1 cellular context compared by ENCODE assay signal in the genomic region with DNA sequence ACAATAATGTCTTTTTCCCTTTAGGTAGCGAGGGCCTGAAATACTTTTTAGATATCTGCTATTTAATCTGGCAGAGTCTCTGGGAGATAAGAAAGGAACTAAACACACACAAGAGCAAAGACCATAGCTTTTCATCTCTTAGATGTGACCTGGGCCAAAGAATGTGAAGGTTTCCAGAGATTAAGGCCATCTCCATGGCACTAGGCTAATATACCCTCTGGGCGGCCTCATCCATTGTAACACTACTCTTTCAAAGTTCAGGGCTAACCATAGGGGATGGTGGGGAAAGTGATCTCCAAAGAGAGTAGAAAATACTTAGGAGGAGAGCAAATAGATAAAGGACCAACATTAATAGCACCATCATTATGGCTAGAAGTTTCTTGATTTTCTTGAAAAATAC.
A peak's percentile ranks its signal among the peaks of the same experiment; 100 is the strongest.
TF ChIP-seq lines count a peak whose summit lies in the region.

No MANE protein-coding gene starts in this region.

TF ChIP-seq in HepG2, 621 proteins besides CTCF, POLR2A, EP300 and RAD21 (continued from another document and continues in another):
- TF ChIP-seq FOXP4 (CRISPR knock-in tag; IDR thresholded peaks at IDR 0.05) (0 out of 2 replicates have a peak, but pooled peaks have one; percentile 17), KDM5A (IDR thresholded peaks at IDR 0.05; ENCODE audit: borderline replicate concordance, low read length) (no peak), ZNF552 (CRISPR knock-in tag; IDR thresholded peaks at IDR 0.05; ENCODE audit: borderline replicate concordance) (no peak), GLI4 (CRISPR knock-in tag; IDR thresholded peaks at IDR 0.05; ENCODE audit: borderline replicate concordance) (no peak), ZNF781 (CRISPR knock-in tag; IDR thresholded peaks at IDR 0.05; ENCODE audit: borderline replicate concordance, not compliant biosample characterization) (no peak), NR2F1 (CRISPR knock-in tag; IDR thresholded peaks at IDR 0.05) (no peak), NR3C1 (CRISPR knock-in tag; IDR thresholded peaks at IDR 0.05) (no peak), ZSCAN20 (CRISPR knock-in tag; IDR thresholded peaks at IDR 0.05; ENCODE audit: borderline replicate concordance) (no peak), HIVEP1 (CRISPR knock-in tag; IDR thresholded peaks at IDR 0.05) (no peak), TIGD3 (CRISPR knock-in tag; IDR thresholded peaks at IDR 0.05; ENCODE audit: borderline replicate concordance) (no peak), ISL2 (CRISPR knock-in tag; IDR thresholded peaks at IDR 0.05) (peak; percentile 70; the same call in 1 of the 2 replicates), SRSF4 (IDR thresholded peaks at IDR 0.05; ENCODE audit: low read depth, low read length, poor library complexity, severe bottlenecking) (no peak), ONECUT2 (CRISPR knock-in tag; IDR thresholded peaks at IDR 0.05) (no peak), ZBTB8A (CRISPR knock-in tag; IDR thresholded peaks at IDR 0.05; ENCODE audit: borderline replicate concordance, low read depth) (no peak), ZNF44 (CRISPR knock-in tag; IDR thresholded peaks at IDR 0.05) (no peak), TMF1 (CRISPR knock-in tag; IDR thresholded peaks at IDR 0.05; ENCODE audit: low read depth) (no peak), ZNF432 (CRISPR knock-in tag; IDR thresholded peaks at IDR 0.05; ENCODE audit: borderline replicate concordance) (no peak), ZNF331 (CRISPR knock-in tag; IDR thresholded peaks at IDR 0.05) (no peak), ZNF564 (CRISPR knock-in tag; IDR thresholded peaks at IDR 0.05) (no peak), ZNF83 (CRISPR knock-in tag; IDR thresholded peaks at IDR 0.05; ENCODE audit: borderline replicate concordance) (no peak), ZNF605 (CRISPR knock-in tag; IDR thresholded peaks at IDR 0.05) (no peak), PAX8 (CRISPR knock-in tag; IDR thresholded peaks at IDR 0.05; ENCODE audit: borderline replicate concordance) (no peak), STAG1 (CRISPR knock-in tag; IDR thresholded peaks at IDR 0.05) (no peak), HOXA7 (CRISPR knock-in tag; IDR thresholded peaks at IDR 0.05) (no peak), SOX13 (IDR thresholded peaks at IDR 0.05) (no peak), SOX13 (CRISPR knock-in tag; conservative IDR thresholded peaks at IDR 0.05 in 1 of 2, IDR thresholded peaks at IDR 0.05 in 1 of 2) (0 out of 4 replicates have a peak, but pooled peaks of 1 of the 2 experiments have one; percentile 10), ZNF792 (CRISPR knock-in tag; IDR thresholded peaks at IDR 0.05) (no peak), ZBTB1 (CRISPR knock-in tag; IDR thresholded peaks at IDR 0.05; ENCODE audit: borderline replicate concordance) (no peak), ATAD3A (CRISPR knock-in tag; IDR thresholded peaks at IDR 0.05) (no peak), TAF1 (CRISPR knock-in tag; IDR thresholded peaks at IDR 0.05) (no peak), FOXJ3 (CRISPR knock-in tag; IDR thresholded peaks at IDR 0.05; ENCODE audit: borderline replicate concordance) (peak; percentile 46; the same call in 1 of the 2 replicates), EHMT2 (IDR thresholded peaks at IDR 0.05; ENCODE audit: borderline replicate concordance, low read depth, low read length) (no peak), NRL (CRISPR knock-in tag; IDR thresholded peaks at IDR 0.05; ENCODE audit: borderline replicate concordance) (no peak), ZNF558 (CRISPR knock-in tag; IDR thresholded peaks at IDR 0.05; ENCODE audit: borderline replicate concordance) (no peak), MYC (CRISPR knock-in tag; IDR thresholded peaks at IDR 0.05; ENCODE audit: borderline replicate concordance) (no peak), IKZF1 (IDR thresholded peaks at IDR 0.05) (no peak), SP4 (CRISPR knock-in tag; IDR thresholded peaks at IDR 0.05) (no peak)
- TF ChIP-seq, protein P1, sequence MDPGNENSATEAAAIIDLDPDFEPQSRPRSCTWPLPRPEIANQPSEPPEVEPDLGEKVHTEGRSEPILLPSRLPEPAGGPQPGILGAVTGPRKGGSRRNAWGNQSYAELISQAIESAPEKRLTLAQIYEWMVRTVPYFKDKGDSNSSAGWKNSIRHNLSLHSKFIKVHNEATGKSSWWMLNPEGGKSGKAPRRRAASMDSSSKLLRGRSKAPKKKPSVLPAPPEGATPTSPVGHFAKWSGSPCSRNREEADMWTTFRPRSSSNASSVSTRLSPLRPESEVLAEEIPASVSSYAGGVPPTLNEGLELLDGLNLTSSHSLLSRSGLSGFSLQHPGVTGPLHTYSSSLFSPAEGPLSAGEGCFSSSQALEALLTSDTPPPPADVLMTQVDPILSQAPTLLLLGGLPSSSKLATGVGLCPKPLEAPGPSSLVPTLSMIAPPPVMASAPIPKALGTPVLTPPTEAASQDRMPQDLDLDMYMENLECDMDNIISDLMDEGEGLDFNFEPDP (CRISPR knock-in tag; conservative IDR thresholded peaks at IDR 0.05), result no peak
- TF ChIP-seq, protein P2, sequence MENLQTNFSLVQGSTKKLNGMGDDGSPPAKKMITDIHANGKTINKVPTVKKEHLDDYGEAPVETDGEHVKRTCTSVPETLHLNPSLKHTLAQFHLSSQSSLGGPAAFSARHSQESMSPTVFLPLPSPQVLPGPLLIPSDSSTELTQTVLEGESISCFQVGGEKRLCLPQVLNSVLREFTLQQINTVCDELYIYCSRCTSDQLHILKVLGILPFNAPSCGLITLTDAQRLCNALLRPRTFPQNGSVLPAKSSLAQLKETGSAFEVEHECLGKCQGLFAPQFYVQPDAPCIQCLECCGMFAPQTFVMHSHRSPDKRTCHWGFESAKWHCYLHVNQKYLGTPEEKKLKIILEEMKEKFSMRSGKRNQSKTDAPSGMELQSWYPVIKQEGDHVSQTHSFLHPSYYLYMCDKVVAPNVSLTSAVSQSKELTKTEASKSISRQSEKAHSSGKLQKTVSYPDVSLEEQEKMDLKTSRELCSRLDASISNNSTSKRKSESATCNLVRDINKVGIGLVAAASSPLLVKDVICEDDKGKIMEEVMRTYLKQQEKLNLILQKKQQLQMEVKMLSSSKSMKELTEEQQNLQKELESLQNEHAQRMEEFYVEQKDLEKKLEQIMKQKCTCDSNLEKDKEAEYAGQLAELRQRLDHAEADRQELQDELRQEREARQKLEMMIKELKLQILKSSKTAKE (CRISPR knock-in tag; IDR thresholded peaks at IDR 0.05; ENCODE audit: borderline replicate concordance), result no peak
- TF ChIP-seq, protein P3, sequence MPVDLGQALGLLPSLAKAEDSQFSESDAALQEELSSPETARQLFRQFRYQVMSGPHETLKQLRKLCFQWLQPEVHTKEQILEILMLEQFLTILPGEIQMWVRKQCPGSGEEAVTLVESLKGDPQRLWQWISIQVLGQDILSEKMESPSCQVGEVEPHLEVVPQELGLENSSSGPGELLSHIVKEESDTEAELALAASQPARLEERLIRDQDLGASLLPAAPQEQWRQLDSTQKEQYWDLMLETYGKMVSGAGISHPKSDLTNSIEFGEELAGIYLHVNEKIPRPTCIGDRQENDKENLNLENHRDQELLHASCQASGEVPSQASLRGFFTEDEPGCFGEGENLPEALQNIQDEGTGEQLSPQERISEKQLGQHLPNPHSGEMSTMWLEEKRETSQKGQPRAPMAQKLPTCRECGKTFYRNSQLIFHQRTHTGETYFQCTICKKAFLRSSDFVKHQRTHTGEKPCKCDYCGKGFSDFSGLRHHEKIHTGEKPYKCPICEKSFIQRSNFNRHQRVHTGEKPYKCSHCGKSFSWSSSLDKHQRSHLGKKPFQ (CRISPR knock-in tag; IDR thresholded peaks at IDR 0.05; ENCODE audit: insufficient replicate concordance), result no peak
- TF ChIP-seq, protein P4, sequence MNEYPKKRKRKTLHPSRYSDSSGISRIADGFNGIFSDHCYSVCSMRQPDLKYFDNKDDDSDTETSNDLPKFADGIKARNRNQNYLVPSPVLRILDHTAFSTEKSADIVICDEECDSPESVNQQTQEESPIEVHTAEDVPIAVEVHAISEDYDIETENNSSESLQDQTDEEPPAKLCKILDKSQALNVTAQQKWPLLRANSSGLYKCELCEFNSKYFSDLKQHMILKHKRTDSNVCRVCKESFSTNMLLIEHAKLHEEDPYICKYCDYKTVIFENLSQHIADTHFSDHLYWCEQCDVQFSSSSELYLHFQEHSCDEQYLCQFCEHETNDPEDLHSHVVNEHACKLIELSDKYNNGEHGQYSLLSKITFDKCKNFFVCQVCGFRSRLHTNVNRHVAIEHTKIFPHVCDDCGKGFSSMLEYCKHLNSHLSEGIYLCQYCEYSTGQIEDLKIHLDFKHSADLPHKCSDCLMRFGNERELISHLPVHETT (CRISPR knock-in tag; conservative IDR thresholded peaks at IDR 0.05), result no peak
- TF ChIP-seq, protein P5, sequence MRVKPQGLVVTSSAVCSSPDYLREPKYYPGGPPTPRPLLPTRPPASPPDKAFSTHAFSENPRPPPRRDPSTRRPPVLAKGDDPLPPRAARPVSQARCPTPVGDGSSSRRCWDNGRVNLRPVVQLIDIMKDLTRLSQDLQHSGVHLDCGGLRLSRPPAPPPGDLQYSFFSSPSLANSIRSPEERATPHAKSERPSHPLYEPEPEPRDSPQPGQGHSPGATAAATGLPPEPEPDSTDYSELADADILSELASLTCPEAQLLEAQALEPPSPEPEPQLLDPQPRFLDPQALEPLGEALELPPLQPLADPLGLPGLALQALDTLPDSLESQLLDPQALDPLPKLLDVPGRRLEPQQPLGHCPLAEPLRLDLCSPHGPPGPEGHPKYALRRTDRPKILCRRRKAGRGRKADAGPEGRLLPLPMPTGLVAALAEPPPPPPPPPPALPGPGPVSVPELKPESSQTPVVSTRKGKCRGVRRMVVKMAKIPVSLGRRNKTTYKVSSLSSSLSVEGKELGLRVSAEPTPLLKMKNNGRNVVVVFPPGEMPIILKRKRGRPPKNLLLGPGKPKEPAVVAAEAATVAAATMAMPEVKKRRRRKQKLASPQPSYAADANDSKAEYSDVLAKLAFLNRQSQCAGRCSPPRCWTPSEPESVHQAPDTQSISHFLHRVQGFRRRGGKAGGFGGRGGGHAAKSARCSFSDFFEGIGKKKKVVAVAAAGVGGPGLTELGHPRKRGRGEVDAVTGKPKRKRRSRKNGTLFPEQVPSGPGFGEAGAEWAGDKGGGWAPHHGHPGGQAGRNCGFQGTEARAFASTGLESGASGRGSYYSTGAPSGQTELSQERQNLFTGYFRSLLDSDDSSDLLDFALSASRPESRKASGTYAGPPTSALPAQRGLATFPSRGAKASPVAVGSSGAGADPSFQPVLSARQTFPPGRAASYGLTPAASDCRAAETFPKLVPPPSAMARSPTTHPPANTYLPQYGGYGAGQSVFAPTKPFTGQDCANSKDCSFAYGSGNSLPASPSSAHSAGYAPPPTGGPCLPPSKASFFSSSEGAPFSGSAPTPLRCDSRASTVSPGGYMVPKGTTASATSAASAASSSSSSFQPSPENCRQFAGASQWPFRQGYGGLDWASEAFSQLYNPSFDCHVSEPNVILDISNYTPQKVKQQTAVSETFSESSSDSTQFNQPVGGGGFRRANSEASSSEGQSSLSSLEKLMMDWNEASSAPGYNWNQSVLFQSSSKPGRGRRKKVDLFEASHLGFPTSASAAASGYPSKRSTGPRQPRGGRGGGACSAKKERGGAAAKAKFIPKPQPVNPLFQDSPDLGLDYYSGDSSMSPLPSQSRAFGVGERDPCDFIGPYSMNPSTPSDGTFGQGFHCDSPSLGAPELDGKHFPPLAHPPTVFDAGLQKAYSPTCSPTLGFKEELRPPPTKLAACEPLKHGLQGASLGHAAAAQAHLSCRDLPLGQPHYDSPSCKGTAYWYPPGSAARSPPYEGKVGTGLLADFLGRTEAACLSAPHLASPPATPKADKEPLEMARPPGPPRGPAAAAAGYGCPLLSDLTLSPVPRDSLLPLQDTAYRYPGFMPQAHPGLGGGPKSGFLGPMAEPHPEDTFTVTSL (CRISPR knock-in tag; IDR thresholded peaks at IDR 0.05; ENCODE audit: borderline replicate concordance), result peak; percentile 50; the same call in 1 of the 2 replicates
- TF ChIP-seq, protein P6, sequence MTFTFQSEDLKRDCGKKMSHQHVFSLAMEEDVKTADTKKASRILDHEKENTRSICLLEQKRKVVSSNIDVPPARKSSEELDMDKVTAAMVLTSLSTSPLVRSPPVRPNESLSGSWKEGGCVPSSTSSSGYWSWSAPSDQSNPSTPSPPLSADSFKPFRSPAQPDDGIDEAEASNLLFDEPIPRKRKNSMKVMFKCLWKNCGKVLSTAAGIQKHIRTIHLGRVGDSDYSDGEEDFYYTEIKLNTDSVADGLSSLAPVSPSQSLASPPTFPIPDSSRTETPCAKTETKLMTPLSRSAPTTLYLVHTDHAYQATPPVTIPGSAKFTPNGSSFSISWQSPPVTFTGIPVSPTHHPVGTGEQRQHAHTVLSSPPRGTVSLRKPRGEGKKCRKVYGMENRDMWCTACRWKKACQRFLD (CRISPR knock-in tag; IDR thresholded peaks at IDR 0.05; ENCODE audit: borderline replicate concordance), result no peak
